ENCODE assay signal across 8 cellular contexts in the genomic region with DNA sequence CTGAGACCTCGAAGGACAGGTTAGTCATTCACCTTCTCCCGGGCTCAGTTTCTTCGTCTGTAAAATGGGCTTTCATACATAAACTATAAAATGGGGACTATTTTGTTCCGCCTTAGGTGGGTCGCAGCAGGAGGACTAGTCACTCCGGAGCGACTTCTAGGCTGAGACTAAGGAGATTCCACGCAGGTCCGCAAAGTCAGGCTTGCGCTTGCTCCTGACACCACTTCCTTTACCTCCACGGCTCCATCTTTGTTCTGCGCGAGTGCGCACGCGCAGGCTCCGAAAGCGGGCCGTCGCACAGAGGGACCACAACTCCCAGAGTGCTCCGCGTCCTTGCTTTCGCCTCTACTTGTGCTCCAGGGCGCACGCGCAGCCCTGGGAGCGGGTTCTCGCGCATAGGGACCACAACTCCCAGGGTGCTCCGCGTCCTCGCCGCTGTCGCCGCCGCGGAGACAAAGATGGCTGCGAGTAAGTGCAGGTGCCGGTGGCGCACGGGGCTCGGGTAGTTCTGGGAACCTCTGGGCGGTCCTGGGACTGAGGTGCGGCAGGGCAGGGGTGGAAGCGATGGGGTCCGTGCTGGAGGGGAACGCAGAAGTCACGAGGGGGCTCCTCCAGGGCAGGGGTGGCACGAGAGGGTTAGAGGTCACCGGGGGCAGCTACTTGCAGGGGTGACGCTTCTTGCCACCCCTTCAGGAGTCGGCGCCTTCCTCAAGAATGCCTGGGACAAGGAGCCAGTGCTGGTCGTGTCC. TPM values are rescaled to one million over a fixed set of nuclear protein-coding genes. Genes with fewer than 3 reads are reported as not detected.
DNase-seq lines count a peak whose midpoint lies in the region; ATAC-seq lines count a peak whose summit lies in the region.

A gene (plus strand): TSS at position 435 of the 749 bp plus-strand sequence. CDS start 24 bp downstream, at position 459.

- H3K27me3 Mint-ChIP-seq in effector memory CD8-positive, alpha-beta T cell, result no peaks in the 10 kb centered on the region

- DNase-seq in COLO668 (lab: John Stamatoyannopoulos, UW; ENCODE audit: unreplicated experiment), result peak; percentile 98
- DNase-seq in HT1080 (ENCODE audit: low read depth), result peak; percentile 96
- DNase-seq in NOMO-1 treated with DMSO at 0.1 percent for 48 hours (lab: John Stamatoyannopoulos, UW; ENCODE audit: unreplicated experiment), result peak; percentile 97
- DNase-seq in activated CD8-positive, alpha-beta memory T cell treated with anti-CD3 and anti-CD28 coated beads for 4 hours (ENCODE audit: low read depth in 2 of 2), result peak; percentile 94 to 96
- peak; percentile 95 to 97 (median 96) for DNase-seq in effector memory CD8-positive, alpha-beta T cell
- peak; percentile 99 for DNase-seq in medulla oblongata (ENCODE audit: extremely low spot score)
- DNase-seq in stimulated activated CD8-positive, alpha-beta memory T cell treated with anti-CD3 and anti-CD28 coated beads, Interleukin-12 subunit alpha, Interleukin-12 subunit beta, amount 100 ng/mL, for 1 hour (ENCODE audit: low read depth), result peak; percentile 96

- H3K27ac Mint-ChIP-seq in effector memory CD8-positive, alpha-beta T cell, result peak within 1 kb of the TSS; percentile 93 to 96

- H3K4me3 Mint-ChIP-seq in effector memory CD8-positive, alpha-beta T cell, result peak within 1 kb of the TSS; percentile 93 to 99

- ATAC-seq in GM21360 (IDR thresholded peaks at IDR 0.05; ENCODE audit: unreplicated experiment), result peak; percentile 97
- peak; percentile 99 for ATAC-seq in effector memory CD8-positive, alpha-beta T cell (replicated peaks)

- peaks cover 39% of the 10 kb centered on the region for H3K36me3 Mint-ChIP-seq in effector memory CD8-positive, alpha-beta T cell (ENCODE audit: insufficient read depth)

- peaks cover 18 to 31% of the 10 kb centered on the region in 2 donors for H3K4me1 Mint-ChIP-seq in effector memory CD8-positive, alpha-beta T cell (ENCODE audit: low read depth in 2 of 2)

- H3K9me3 Mint-ChIP-seq in effector memory CD8-positive, alpha-beta T cell, result no peaks in the 10 kb centered on the region

RNA-seq across cellular contexts. Expression of the gene that starts here (rescaled TPM):
- 40.8 and 67.5 TPM in 2 replicates for total RNA-seq in HT1080 (2014; rRNA removed; shearing (Covaris generic))
- 16.5 and 45.0 TPM in 2 replicates for polyA plus RNA-seq in HT1080 (2015; cell fraction: cytosol; rRNA removed)
- polyA plus RNA-seq in HT1080 (2015; cell fraction: nucleus; rRNA removed), result 12.7 and 23.5 TPM in 2 replicates

Comparison
In these comparisons a context has a peak if more than half of its experiments do, and no peak if none do; other contexts are left out.
1. Peak in every context shown above with its lines: DNase-seq and ATAC-seq.